Comparison of ENCODE assay signal across 31 cellular contexts in genomic region chr1:107975861-107976260, GRCh38.
"Had no signal": no experiment of that assay in that cellular context is flagged by ENCODE, and none has a peak within 500 bp of the region (broad histone marks: within the 10 kb centered on the region; RNA-seq: fewer than 3 reads in every experiment).

No MANE protein-coding gene starts in this region.

- H3K36me3 ChIP-seq: adrenal gland, brain microvascular endothelial cell, breast epithelium had no signal

- H3K9me3 ChIP-seq: adrenal gland, body of pancreas, breast epithelium had no signal

- H3K27me3 Mint-ChIP-seq: activated B cell treated with CpG ODN at 0.5 μM for 24 hours; activated CD8-positive, alpha-beta T cell treated with anti-CD3 and anti-CD28 coated beads for 36 hours; activated naive CD8-positive, alpha-beta T cell treated with anti-CD3 and anti-CD28 coated beads for 36 hours had no signal

- H3K4me3 ChIP-seq: adrenal gland, body of pancreas, breast epithelium had no signal

- H3K4me1 Mint-ChIP-seq: activated CD4-positive, alpha-beta T cell treated with anti-CD3 and anti-CD28 coated beads, Interleukin-2, amount 10 ng/mL, durations not matched to agents 7 days and 5 days had no signal

- H3K36me3 Mint-ChIP-seq: activated naive CD4-positive, alpha-beta T cell treated with anti-CD3 and anti-CD28 coated beads, Interleukin-2, amount 50 U/mL, for 72 hours; activated naive CD8-positive, alpha-beta T cell treated with anti-CD3 and anti-CD28 coated beads for 36 hours had no signal

- H3K4me3 Mint-ChIP-seq: activated B cell treated with CpG ODN at 0.5 μM for 24 hours; activated CD4-positive, alpha-beta T cell treated with anti-CD3 and anti-CD28 coated beads, Interleukin-2, amount 10 ng/mL, durations not matched to agents 7 days and 5 days; activated CD8-positive, alpha-beta T cell treated with anti-CD3 and anti-CD28 coated beads for 36 hours; activated naive CD4-positive, alpha-beta T cell treated with anti-CD3 and anti-CD28 coated beads for 36 hours; activated naive CD8-positive, alpha-beta T cell treated with anti-CD3 and anti-CD28 coated beads for 36 hours; activated T-cell treated with anti-CD3 and anti-CD28 coated beads, Interleukin-2, amount 50 U/mL, for 4 hours; activated T-cell treated with anti-CD3 and anti-CD28 coated beads, Interleukin-2, amount 50 U/mL, for 72 hours; activated T-helper 1 cell treated with anti-CD3 and anti-CD28 coated beads, Interleukin-12 subunit alpha, Interleukin-12 subunit beta, Interleukin-2, Interleukin-4 antibody, amounts not matched to agents 30 ng/mL and 10 ng/mL and 1 ng/mL, durations not matched to agents 14 hours and 24 hours and 36 hours; activated T-helper 17 cell treated with anti-CD3 and anti-CD28 coated beads, Interleukin-2, amount 50 U/mL, for 72 hours; T-helper 1 cell treated with Interleukin-12 subunit alpha and Interleukin-12 subunit beta and Interleukin-4 antibody, amounts not matched to agents 30 μg/mL and 1 μg/mL, for 36 hours; T-helper 2 cell treated with Interferon-gamma antibody and Interleukin-4, amounts not matched to agents 5 μg/mL and 100 μg/mL, for 36 hours had no signal

- ATAC-seq: activated CD8-positive, alpha-beta T cell treated with anti-CD3 and anti-CD28 coated beads for 36 hours; body of pancreas had no signal

- H3K27ac Mint-ChIP-seq: activated B cell treated with CpG ODN at 0.5 μM for 24 hours; activated CD4-positive, alpha-beta T cell treated with anti-CD3 and anti-CD28 coated beads, Interleukin-2, amount 10 ng/mL, durations not matched to agents 7 days and 5 days; activated CD8-positive, alpha-beta T cell treated with anti-CD3 and anti-CD28 coated beads for 36 hours; activated naive CD4-positive, alpha-beta T cell treated with anti-CD3 and anti-CD28 coated beads for 36 hours; activated naive CD4-positive, alpha-beta T cell treated with anti-CD3 and anti-CD28 coated beads, Interleukin-2, amount 50 U/mL, for 72 hours; activated naive CD8-positive, alpha-beta T cell treated with anti-CD3 and anti-CD28 coated beads for 36 hours; activated T-cell treated with anti-CD3 and anti-CD28 coated beads, Interleukin-2, amount 50 U/mL, for 72 hours; activated T-helper 1 cell treated with anti-CD3 and anti-CD28 coated beads, Interleukin-12 subunit alpha, Interleukin-12 subunit beta, Interleukin-2, Interleukin-4 antibody, amounts not matched to agents 30 ng/mL and 10 ng/mL and 1 ng/mL, durations not matched to agents 14 hours and 24 hours and 36 hours; activated T-helper 17 cell treated with anti-CD3 and anti-CD28 coated beads, Interleukin-2, amount 50 U/mL, for 72 hours; T-helper 1 cell treated with Interleukin-12 subunit alpha and Interleukin-12 subunit beta and Interleukin-4 antibody, amounts not matched to agents 30 μg/mL and 1 μg/mL, for 36 hours; T-helper 2 cell treated with Interferon-gamma antibody and Interleukin-4, amounts not matched to agents 5 μg/mL and 100 μg/mL, for 36 hours had no signal

- H3K27me3 ChIP-seq: adrenal gland, body of pancreas, brain microvascular endothelial cell, breast epithelium had no signal

- DNase-seq: activated B cell treated with CpG ODN at 0.5 μM for 24 hours; activated CD4-positive, alpha-beta T cell treated with anti-CD3 and anti-CD28 coated beads, Interleukin-2, amount 10 ng/mL, durations not matched to agents 7 days and 5 days; activated CD4-positive, CD25-positive, alpha-beta regulatory T cell treated with anti-CD3 and anti-CD28 coated beads, Interleukin-2, amount 50 U/mL, for 72 hours; activated CD8-positive, alpha-beta memory T cell treated with anti-CD3 and anti-CD28 coated beads, Interleukin-2, amount 50 U/mL, for 4 hours; activated effector memory CD4-positive, alpha-beta T cell treated with anti-CD3 and anti-CD28 coated beads, Interleukin-2, amount 50 U/mL, for 16 hours; activated gamma-delta T cell treated with Interleukin-2 at 50 U/mL for 16 hours; activated naive CD4-positive, alpha-beta T cell; activated naive CD4-positive, alpha-beta T cell treated with anti-CD3 and anti-CD28 coated beads, Interleukin-2, amount 50 U/mL, for 16 hours; activated naive CD8-positive, alpha-beta T cell treated with anti-CD3 and anti-CD28 coated beads for 36 hours; activated T-cell treated with anti-CD3 and anti-CD28 coated beads for 4 hours; activated T-cell treated with anti-CD3 and anti-CD28 coated beads, Interleukin-2, amount 50 U/mL, for 1 hour; activated T-cell treated with anti-CD3 and anti-CD28 coated beads, Interleukin-2, amount 50 U/mL, for 4 hours; activated T-cell treated with anti-CD3 and anti-CD28 coated beads, Interleukin-2, amount 50 U/mL, for 72 hours; adrenal gland; amniotic stem cell; aorta; body of pancreas; brain microvascular endothelial cell; central memory CD4-positive, alpha-beta T cell; T-helper 1 cell; T-helper 2 cell; T-helper 9 cell had no signal

- H3K9me3 Mint-ChIP-seq: activated B cell treated with CpG ODN at 0.5 μM for 24 hours; activated CD4-positive, alpha-beta T cell treated with anti-CD3 and anti-CD28 coated beads, Interleukin-2, amount 10 ng/mL, durations not matched to agents 7 days and 5 days; activated CD8-positive, alpha-beta T cell treated with anti-CD3 and anti-CD28 coated beads for 36 hours; activated naive CD4-positive, alpha-beta T cell treated with anti-CD3 and anti-CD28 coated beads for 36 hours; activated naive CD4-positive, alpha-beta T cell treated with anti-CD3 and anti-CD28 coated beads, Interleukin-2, amount 50 U/mL, for 72 hours; activated naive CD8-positive, alpha-beta T cell treated with anti-CD3 and anti-CD28 coated beads for 36 hours; activated T-cell treated with anti-CD3 and anti-CD28 coated beads, Interleukin-2, amount 50 U/mL, for 4 hours; activated T-cell treated with anti-CD3 and anti-CD28 coated beads, Interleukin-2, amount 50 U/mL, for 72 hours; activated T-helper 1 cell treated with anti-CD3 and anti-CD28 coated beads, Interleukin-12 subunit alpha, Interleukin-12 subunit beta, Interleukin-2, Interleukin-4 antibody, amounts not matched to agents 30 ng/mL and 10 ng/mL and 1 ng/mL, durations not matched to agents 14 hours and 24 hours and 36 hours; activated T-helper 17 cell treated with anti-CD3 and anti-CD28 coated beads, Interleukin-2, amount 50 U/mL, for 72 hours; T-helper 1 cell treated with Interleukin-12 subunit alpha and Interleukin-12 subunit beta and Interleukin-4 antibody, amounts not matched to agents 30 μg/mL and 1 μg/mL, for 36 hours; T-helper 2 cell treated with Interferon-gamma antibody and Interleukin-4, amounts not matched to agents 5 μg/mL and 100 μg/mL, for 36 hours had no signal

- H3K27ac ChIP-seq: adrenal gland, body of pancreas, brain microvascular endothelial cell, breast epithelium, VCaP had no signal

- H3K4me1 ChIP-seq: adrenal gland, body of pancreas, breast epithelium had no signal
